ENCODE assay signal across 12 cellular contexts in genomic region chr6:29516108-29516507, GRCh38. TPM values are rescaled to one million over a fixed set of nuclear protein-coding genes. Genes with fewer than 3 reads are reported as not detected.
A peak's percentile ranks its signal among the peaks of the same experiment; 100 is the strongest.
DNase-seq lines count a peak whose midpoint lies in the region; ATAC-seq and TF ChIP-seq lines count a peak whose summit lies in the region.
"Had no signal": no experiment of that assay in that cellular context is flagged by ENCODE, and none has a peak within 500 bp of the region (broad histone marks: within the 10 kb centered on the region; RNA-seq: fewer than 3 reads in every experiment).

No MANE protein-coding gene starts in this region.

- ATAC-seq in heart right ventricle (no peak), GM18870 (IDR thresholded peaks at IDR 0.05; ENCODE audit: unreplicated experiment) (no peak)

- peaks cover 0 to 3% (median 0%) of the 10 kb centered on the region in 7 donors for H3K27me3 ChIP-seq in heart right ventricle

- H3K27ac ChIP-seq in heart right ventricle, result no peak overlapping the region
- H3K27ac ChIP-seq: 22Rv1, thoracic aorta had no signal

- peak; percentile 17 for DNase-seq in NCI-H1105 treated with DMSO at 0.1 percent for 48 hours (lab: John Stamatoyannopoulos, UW)
- no peak for DNase-seq in NCI-H1105 (lab: John Stamatoyannopoulos, UW)
- peak; percentile 11 for DNase-seq in NCI-H2196 (lab: John Stamatoyannopoulos, UW; ENCODE audit: unreplicated experiment)
- DNase-seq in astrocyte of the hippocampus (ENCODE audit: low read depth, low spot score), result peak; percentile 46
- DNase-seq in stimulated activated CD4-positive, alpha-beta T cell treated with anti-CD3 and anti-CD28 coated beads, Interleukin-12 subunit alpha, Interleukin-12 subunit beta, amount 100 ng/mL, for 48 hours (ENCODE audit: low read depth in 2 of 3, low spot score in 1 of 3), result peak; percentile 8 to 18 (median 11)
- DNase-seq in anterior cingulate cortex (lab: John Stamatoyannopoulos, UW), result no peak
- no peak for DNase-seq in heart right ventricle
- DNase-seq: NCI-H2081 had no signal

- no peaks in the 10 kb centered on the region for H3K36me3 ChIP-seq in heart right ventricle
- H3K36me3 ChIP-seq: thoracic aorta had no signal

- intact Hi-C loops in heart right ventricle (cut with DNase I), result no loop called here

- WGBS in heart right ventricle, 2 donors, result 75 to 80% methylated on average over 6 of the region's 6 CpGs

- no peak for TF ChIP-seq CTCF in heart right ventricle (IDR thresholded peaks at IDR 0.05)

- H3K9me3 ChIP-seq in heart right ventricle, result no peaks in the 10 kb centered on the region
- H3K9me3 ChIP-seq: thoracic aorta had no signal

- H3K4me1 ChIP-seq in heart right ventricle, result no peaks in the 10 kb centered on the region

- no peak overlapping the region for H3K4me3 ChIP-seq in heart right ventricle
- H3K4me3 ChIP-seq: thoracic aorta had no signal

RNA-seq across cellular contexts. Expression of gene MAS1L, which starts 28.4 kb away (rescaled TPM):
- not detected for total RNA-seq in heart right ventricle
- polyA plus RNA-seq in heart right ventricle, result not detected
- total RNA-seq: thoracic aorta had no signal

RNA-seq across cellular contexts. Expression of gene UBD, which starts 43.4 kb away (rescaled TPM):
- 10 to 100 TPM in 1 of 10 donors, under 1 TPM in 3, not detected in 6; 0.23 to 53.8 (median 0.48) TPM for total RNA-seq in heart right ventricle
- under 1 TPM in 1 of 2 donors, not detected in 1; 0.33 TPM for polyA plus RNA-seq in heart right ventricle
- total RNA-seq: thoracic aorta had no signal

RNA-seq across cellular contexts. Expression of gene OR2H1, which starts 59.2 kb away (rescaled TPM):
- total RNA-seq in heart right ventricle, result not detected
- not detected for polyA plus RNA-seq in heart right ventricle
- total RNA-seq: thoracic aorta had no signal
- polyA plus RNA-seq: adipose tissue had no signal

RNA-seq across cellular contexts. Expression of gene OR11A1, which starts 59.2 kb away (rescaled TPM):
- total RNA-seq in heart right ventricle, result not detected
- not detected for polyA plus RNA-seq in heart right ventricle
- total RNA-seq: thoracic aorta had no signal
- polyA plus RNA-seq: adipose tissue had no signal

Comparison
In these comparisons a context has a peak if more than half of its experiments do, and no peak if none do; other contexts are left out.
1. DNase-seq: peak in NCI-H1105 treated with DMSO at 0.1 percent for 48 hours (single experiment), NCI-H2196 (single experiment), astrocyte of the hippocampus (single experiment) and stimulated activated CD4-positive, alpha-beta T cell treated with anti-CD3 and anti-CD28 coated beads, Interleukin-12 subunit alpha, Interleukin-12 subunit beta, amount 100 ng/mL, for 48 hours (3 of 3); none in NCI-H1105 (single experiment), anterior cingulate cortex (0 of 58) and heart right ventricle (0 of 2).